18 cellular contexts compared by ENCODE assay signal in genomic region chr17:64058547-64059115, GRCh38. TPM values are rescaled to one million over a fixed set of nuclear protein-coding genes. Genes with fewer than 3 reads are reported as not detected.
DNase-seq lines count a peak whose midpoint lies in the region; ATAC-seq, FAIRE-seq and TF ChIP-seq lines count a peak whose summit lies in the region.
"Had no signal": no experiment of that assay in that cellular context is flagged by ENCODE, and none has a peak within 500 bp of the region (broad histone marks: within the 10 kb centered on the region; RNA-seq: fewer than 3 reads in every experiment).

No MANE protein-coding gene starts in this region.

- no peaks in the 10 kb centered on the region for H3K27me3 Mint-ChIP-seq in activated T-cell treated with anti-CD3 and anti-CD28 coated beads, Interleukin-2, amount 50 U/mL, for 72 hours (ENCODE audit: low read depth)
- H3K27me3 Mint-ChIP-seq: activated naive CD8-positive, alpha-beta T cell treated with anti-CD3 and anti-CD28 coated beads, Interleukin-2, amount 10 ng/mL, durations not matched to agents 7 days and 5 days had no signal

- TF ChIP-seq EP300 in K562 (IDR thresholded peaks at IDR 0.05; ENCODE audit: low read length) (no peak), sigmoid colon (IDR thresholded peaks at IDR 0.05) (no peak)

- peaks cover 13 to 33% of the 10 kb centered on the region in 2 donors for H3K36me3 Mint-ChIP-seq in activated T-cell treated with anti-CD3 and anti-CD28 coated beads, Interleukin-2, amount 50 U/mL, for 72 hours (ENCODE audit: insufficient read depth in 2 of 2)

- H3K9me1 ChIP-seq in K562 (ENCODE audit: control insufficient read depth, insufficient read depth, low read length), result no peaks in the 10 kb centered on the region

- intact Hi-C loops in OCI-LY7 (cut with micrococcal nuclease; ENCODE audit: unreplicated experiment) (no loop called here), K562 (cut with micrococcal nuclease) (no loop called here), pancreas (cut with DNase I) (no loop called here), ascending aorta (cut with DNase I) (loop anchor here (10.0 kb wide), 1 partner anchor 226 kb away; no protein-coding TSS in a partner anchor), sigmoid colon (cut with DNase I) (no loop called here)

- H3K4me2 ChIP-seq in OCI-LY7 (ENCODE audit: low read length) (peak overlapping the region; percentile 29), K562 (ENCODE audit: insufficient read depth, low read length) (no peak overlapping the region)

- TF ChIP-seq POLR2A in K562 (conservative IDR thresholded peaks at IDR 0.05) (no peak), sigmoid colon (IDR thresholded peaks at IDR 0.05) (no peak)

- H3K4me3 Mint-ChIP-seq in activated T-cell treated with anti-CD3 and anti-CD28 coated beads, Interleukin-2, amount 50 U/mL, for 72 hours, result no peak overlapping the region
- H3K4me3 Mint-ChIP-seq: activated naive CD8-positive, alpha-beta T cell treated with anti-CD3 and anti-CD28 coated beads, Interleukin-2, amount 10 ng/mL, durations not matched to agents 7 days and 5 days had no signal

- POLR2A ChIA-PET in OCI-LY7 (lab: Charles Lee), result interaction anchor here (0.6 to 1.0 kb wide), 2 partner anchors 21 to 39 kb away, joined by 3 read pairs; no protein-coding TSS in a partner anchor
- POLR2A ChIA-PET in K562 (lab: Yijun Ruan, JAX), result interaction anchor here (1.0 kb wide), 1 partner anchor 87 kb away, joined by 3 read pairs; no protein-coding TSS in a partner anchor

- no peak for TF ChIP-seq CTCF in OCI-LY7 (conservative IDR thresholded peaks at IDR 0.05; ENCODE audit: low read length)
- no peak for TF ChIP-seq CTCF in K562 (IDR thresholded peaks at IDR 0.05 in 2 of 3, conservative IDR thresholded peaks at IDR 0.05 in 1 of 3; ENCODE audit: insufficient read depth in 2 of 3, low read depth in 1 of 3, low read length in 3 of 3)
- no peak for TF ChIP-seq CTCF in pancreas (IDR thresholded peaks at IDR 0.05)
- no peak for TF ChIP-seq CTCF in ascending aorta (IDR thresholded peaks at IDR 0.05)
- TF ChIP-seq CTCF in sigmoid colon (IDR thresholded peaks at IDR 0.05), result no peak

- no peaks in the 10 kb centered on the region for H3K79me2 ChIP-seq in OCI-LY7 (ENCODE audit: insufficient read depth, low read depth, low read length)
- H3K79me2 ChIP-seq in K562 (ENCODE audit: control insufficient read depth, insufficient read depth, low read length), result no peaks in the 10 kb centered on the region

- CTCF ChIA-PET in OCI-LY7 (lab: Charles Lee; ENCODE audit: unreplicated experiment), result no interaction called here
- CTCF ChIA-PET in K562 (lab: Yijun Ruan, JAX; ENCODE audit: low intra/inter-chr PET ratio), result interaction anchor here (1.4 kb wide), 1 partner anchor 75 kb away, joined by 3 read pairs; no protein-coding TSS in a partner anchor

- no peak for ATAC-seq in activated T-cell treated with anti-CD3 and anti-CD28 coated beads, Interleukin-2, amount 50 U/mL, for 72 hours (replicated peaks in 1 of 2)
- ATAC-seq in K562 (no peak), pancreas (peak; percentile 56 to 79 (median 62))
- ATAC-seq: left ventricle myocardium superior had no signal

- H3K36me3 ChIP-seq in OCI-LY7 (ENCODE audit: insufficient read depth, low read length), result peaks cover 49% of the 10 kb centered on the region; the same call in 1 of the 2 replicates
- peaks cover 19% of the 10 kb centered on the region; the same call in 2 of the 3 replicates for H3K36me3 ChIP-seq in K562 (ENCODE audit: control insufficient read depth, insufficient read depth, low read length)
- peaks cover 0 to 25% (median 20%) of the 10 kb centered on the region in 3 donors for H3K36me3 ChIP-seq in pancreas
- peaks cover 28 to 61% of the 10 kb centered on the region in 2 donors for H3K36me3 ChIP-seq in ascending aorta
- H3K36me3 ChIP-seq in sigmoid colon, result peaks cover 0 to 62% (median 33%) of the 10 kb centered on the region in 4 donors

- WGBS in K562 (ENCODE audit: insufficient coverage, low coverage, missing lambda C conversion rate), result 50% methylated on average over 7 of the region's 7 CpGs
- WGBS in pancreas, 2 donors, result 28 to 47% methylated on average over 7 of the region's 7 CpGs
- 82 to 92% methylated on average over 7 of the region's 7 CpGs for WGBS in sigmoid colon, 2 donors

- no peaks in the 10 kb centered on the region for H4K20me1 ChIP-seq in OCI-LY7 (ENCODE audit: insufficient read depth, low read length)
- H4K20me1 ChIP-seq in K562 (replicated peaks; ENCODE audit: control insufficient read depth, insufficient read depth, low read length), result no peaks in the 10 kb centered on the region

- no peak for DNase-seq in activated T-cell treated with anti-CD3 and anti-CD28 coated beads, Interleukin-2, amount 50 U/mL, for 72 hours
- DNase-seq in activated T-cell treated with anti-CD3 and anti-CD28 coated beads, Interleukin-2, amount 50 U/mL, for 1 hour, result no peak
- peak; percentile 35 for DNase-seq in OCI-LY7 (ENCODE audit: low spot score)
- DNase-seq in K562 (ENCODE audit: extremely low read depth in 1 of 4, low spot score in 3 of 4), result peak in 1 of 4 experiments; percentile 29
- peak in 5 of 6 donors; percentile 68 to 86 (median 83) for DNase-seq in pancreas
- no peak for DNase-seq in ascending aorta (ENCODE audit: low spot score in 2 of 2)
- no peak for DNase-seq in sigmoid colon
- DNase-seq in NCI-H82 (lab: John Stamatoyannopoulos, UW), result no peak
- DNase-seq: activated CD4-positive, CD25-positive, alpha-beta regulatory T cell; activated naive CD8-positive, alpha-beta T cell treated with anti-CD3 and anti-CD28 coated beads, Interleukin-2, amount 10 ng/mL, durations not matched to agents 7 days and 5 days; dorsolateral prefrontal cortex; left ventricle myocardium superior; NCI-H187; NCI-H446 treated with DMSO at 0.1 percent for 48 hours; SW 1271 had no signal

- no peak for TF ChIP-seq RAD21 in K562 (CRISPR knock-in tag; conservative IDR thresholded peaks at IDR 0.05 in 1 of 2, IDR thresholded peaks at IDR 0.05 in 1 of 2)

- H3K27ac Mint-ChIP-seq in activated T-cell treated with anti-CD3 and anti-CD28 coated beads, Interleukin-2, amount 50 U/mL, for 72 hours, result peak overlapping the region; percentile 67
- H3K27ac Mint-ChIP-seq: activated naive CD8-positive, alpha-beta T cell treated with anti-CD3 and anti-CD28 coated beads, Interleukin-2, amount 10 ng/mL, durations not matched to agents 7 days and 5 days had no signal

- peak overlapping the region; percentile 13 for H3K27ac ChIP-seq in OCI-LY7 (ENCODE audit: low read depth, low read length, poor library complexity, severe bottlenecking)
- no peak overlapping the region for H3K27ac ChIP-seq in K562 (ENCODE audit: extremely low read depth, low read depth, low read length)
- H3K27ac ChIP-seq in pancreas, result peak overlapping the region in 3 of 4 donors; percentile 16 to 89 (median 83)
- no peak overlapping the region for H3K27ac ChIP-seq in ascending aorta
- no peak overlapping the region for H3K27ac ChIP-seq in sigmoid colon
- H3K27ac ChIP-seq: dorsolateral prefrontal cortex had no signal

- no TSS peak for BruUV-seq in OCI-LY7 (replicated peaks; lab: Mats Ljungman, UMichigan)
- no TSS peak for BruUV-seq in K562 (replicated peaks; lab: Mats Ljungman, UMichigan)

- FAIRE-seq in K562 (lab: Jason Lieb, UNC) (no peak), pancreas (lab: Jason Lieb, UNC) (no peak)
- FAIRE-seq: bronchial epithelial cell, H54, urothelium cell line had no signal

- peaks cover 55% of the 10 kb centered on the region for H3K4me1 Mint-ChIP-seq in activated T-cell treated with anti-CD3 and anti-CD28 coated beads, Interleukin-2, amount 50 U/mL, for 72 hours (ENCODE audit: low read depth)

- no peak overlapping the region for H3K9ac ChIP-seq in K562 (ENCODE audit: insufficient read depth in 1 of 2, low read depth in 2 of 2, low read length in 2 of 2)

- H3K9me3 ChIP-seq in OCI-LY7 (ENCODE audit: low read length) (no peaks in the 10 kb centered on the region), K562 (replicated peaks; ENCODE audit: control insufficient read depth, insufficient read depth, low read depth, low read length) (no peaks in the 10 kb centered on the region), pancreas (no peaks in the 10 kb centered on the region), ascending aorta (no peaks in the 10 kb centered on the region), sigmoid colon (no peaks in the 10 kb centered on the region)

- in situ Hi-C loops in K562 (cut with MboI), result no loop called here

- no peak overlapping the region for H3K4me3 ChIP-seq in OCI-LY7 (ENCODE audit: low read depth, low read length, poor library complexity, severe bottlenecking)
- H3K4me3 ChIP-seq in K562, result no peak overlapping the region
- H3K4me3 ChIP-seq in pancreas, result no peak overlapping the region
- no peak overlapping the region for H3K4me3 ChIP-seq in ascending aorta
- no peak overlapping the region for H3K4me3 ChIP-seq in sigmoid colon
- H3K4me3 ChIP-seq: dorsolateral prefrontal cortex had no signal

- H3K27me3 ChIP-seq in K562 (ENCODE audit: control insufficient read depth in 2 of 2, insufficient read depth in 2 of 2, low read length in 2 of 2), result no peaks in the 10 kb centered on the region
- H3K27me3 ChIP-seq in pancreas, result no peaks in the 10 kb centered on the region
- H3K27me3 ChIP-seq in ascending aorta, result no peaks in the 10 kb centered on the region
- no peaks in the 10 kb centered on the region for H3K27me3 ChIP-seq in sigmoid colon
- H3K27me3 ChIP-seq: dorsolateral prefrontal cortex had no signal

- peaks cover 74% of the 10 kb centered on the region for H3K4me1 ChIP-seq in OCI-LY7 (ENCODE audit: insufficient read depth, low read length, poor library complexity, severe bottlenecking)
- H3K4me1 ChIP-seq in K562 (replicated peaks in 1 of 2; ENCODE audit: control insufficient read depth in 2 of 2, insufficient read depth in 2 of 2, low read length in 2 of 2), result no peaks in the 10 kb centered on the region; a peak in 1 of 5 replicates
- H3K4me1 ChIP-seq in pancreas, result peaks cover 32 to 47% (median 42%) of the 10 kb centered on the region in 3 donors
- no peaks in the 10 kb centered on the region for H3K4me1 ChIP-seq in ascending aorta
- H3K4me1 ChIP-seq in sigmoid colon, result no peaks in the 10 kb centered on the region

- no peaks in the 10 kb centered on the region for H3K9me2 ChIP-seq in OCI-LY7 (ENCODE audit: insufficient read depth, low read length)

- H2AFZ ChIP-seq in OCI-LY7 (ENCODE audit: low read length) (no peak overlapping the region), K562 (ENCODE audit: low read depth, low read length) (no peak overlapping the region)

- no peaks in the 10 kb centered on the region for H3K9me3 Mint-ChIP-seq in activated T-cell treated with anti-CD3 and anti-CD28 coated beads, Interleukin-2, amount 50 U/mL, for 72 hours
- H3K9me3 Mint-ChIP-seq: activated naive CD8-positive, alpha-beta T cell treated with anti-CD3 and anti-CD28 coated beads, Interleukin-2, amount 10 ng/mL, durations not matched to agents 7 days and 5 days had no signal

RNA-seq across cellular contexts. Expression of gene ICAM2, which starts 38.2 kb away (rescaled TPM):
- total RNA-seq in activated T-cell treated with anti-CD3 and anti-CD28 coated beads, Interleukin-2, amount 50 U/mL, for 72 hours, result 10 to 100 TPM; 49.9 to 55.7 TPM
- total RNA-seq in OCI-LY7 (2014; rRNA removed; shearing (Covaris generic)), result 76.4 and 112 TPM in 2 replicates
- 79.1 and 88.7 TPM in 2 replicates for total RNA-seq in OCI-LY7 (2022)
- total RNA-seq in K562 (2011; cell fraction: chromatin; rRNA removed; ENCODE audit: low replicate concordance), result 34.7 and 120 TPM in 2 replicates
- total RNA-seq in K562 (2011; cell fraction: nucleolus; rRNA removed), result 149 and 167 TPM in 2 replicates
- total RNA-seq in K562 (2011; cell fraction: nucleoplasm; rRNA removed), result 100 and 105 TPM in 2 replicates
- 56.9 and 85.3 TPM in 2 replicates for total RNA-seq in K562 (2014; rRNA removed)
- total RNA-seq in K562 (2014; rRNA removed; fragmentation: Illumina TruSeq; extraction: Trizol), result 28.3 and 42.2 TPM in 2 replicates
- total RNA-seq in K562 (2015; rRNA removed; fragmentation: Illumina TruSeq; extraction: Trizol), result 59.0 and 60.6 TPM in 2 replicates
- 60.6 and 65.4 TPM in 2 replicates for total RNA-seq in K562 (2021)
- polyA plus RNA-seq in K562 (2011; rRNA removed), result 51.0 and 64.1 TPM in 2 replicates
- polyA plus RNA-seq in K562 (2011; cell fraction: cytosol; rRNA removed), result 80.3 and 166 TPM in 2 replicates
- polyA plus RNA-seq in K562 (2011; cell fraction: nucleus; rRNA removed), result 42.4 and 69.3 TPM in 2 replicates
- polyA plus RNA-seq in K562 (2012), result 53.4 and 87.2 TPM in 2 replicates
- 89.4 and 91.6 TPM in 2 replicates for polyA plus RNA-seq in K562 (2014; fragmentation: Illumina TruSeq; extraction: Trizol)
- polyA plus RNA-seq in K562 (2014; fragmentation: Nextera tagmentation; extraction: Ambion mirVana), result 10 to 100 TPM; 37.9 to 68.1 TPM
- polyA plus RNA-seq in K562 (2014; rRNA removed), result 70.5 and 78.0 TPM in 2 replicates
- 33.3 and 54.4 TPM in 2 replicates for polyA minus RNA-seq in K562 (2011; rRNA and poly(A)+ RNA removed)
- polyA minus RNA-seq in K562 (2011; cell fraction: cytosol; rRNA and poly(A)+ RNA removed), result 23.3 and 26.8 TPM in 2 replicates
- polyA minus RNA-seq in K562 (2011; cell fraction: nucleus; rRNA and poly(A)+ RNA removed), result 50.1 and 59.2 TPM in 2 replicates
- 10 to 100 TPM in 1 of 6 donors, 1 to 10 TPM in 5; 4.9 to 12.5 (median 6.6) TPM for total RNA-seq in pancreas
- 10 to 100 TPM; 14.8 to 19.1 TPM for polyA plus RNA-seq in pancreas
- total RNA-seq in ascending aorta, result 212 TPM
- total RNA-seq in sigmoid colon, result 10 to 100 TPM; 27.4 to 59.5 (median 29.9) TPM
- 10 to 100 TPM in 1 of 3 donors, 1 to 10 TPM in 2; 6.0 to 31.7 (median 7.4) TPM for polyA plus RNA-seq in sigmoid colon

Comparison
In these comparisons a context has a peak if more than half of its experiments do, and no peak if none do; other contexts are left out.
1. ATAC-seq: peak in pancreas (4 of 4); none in activated T-cell treated with anti-CD3 and anti-CD28 coated beads, Interleukin-2, amount 50 U/mL, for 72 hours (0 of 2) and K562 (single experiment).
2. DNase-seq: peak in OCI-LY7 (single experiment) and pancreas (5 of 6); none in activated T-cell treated with anti-CD3 and anti-CD28 coated beads, Interleukin-2, amount 50 U/mL, for 72 hours (0 of 2), activated T-cell treated with anti-CD3 and anti-CD28 coated beads, Interleukin-2, amount 50 U/mL, for 1 hour (single experiment), ascending aorta (0 of 2), sigmoid colon (single experiment) and NCI-H82 (single experiment).
3. H3K27ac ChIP-seq: peak in OCI-LY7 (single experiment) and pancreas (3 of 4); none in K562 (single experiment), ascending aorta (0 of 2) and sigmoid colon (0 of 4).